Comparison of ENCODE assay signal across 10 cellular contexts in genomic region chr17:81252336-81253329, GRCh38. TPM values are rescaled to one million over a fixed set of nuclear protein-coding genes. Genes with fewer than 3 reads are reported as not detected.
DNase-seq lines count a peak whose midpoint lies in the region; ATAC-seq, FAIRE-seq and TF ChIP-seq lines count a peak whose summit lies in the region.
"Had no signal": no experiment of that assay in that cellular context is flagged by ENCODE, and none has a peak within 500 bp of the region (broad histone marks: within the 10 kb centered on the region; RNA-seq: fewer than 3 reads in every experiment).

No MANE protein-coding gene starts in this region.

- no peaks in the 10 kb centered on the region for H3K79me2 ChIP-seq in HepG2 (ENCODE audit: insufficient read depth, low read length)

- peak overlapping the region; percentile 41 for H3K4me2 ChIP-seq in HepG2 (ENCODE audit: low read depth, low read length)

- peaks cover 4% of the 10 kb centered on the region; the same call in 1 of the 2 replicates for H4K20me1 ChIP-seq in HepG2 (ENCODE audit: insufficient read depth, low read length)

- TF ChIP-seq RAD21 in HepG2 (CRISPR knock-in tag; IDR thresholded peaks at IDR 0.05): no peak

- H3K4me1 ChIP-seq in HepG2 (ENCODE audit: insufficient read depth, low read length) (peaks cover 26% of the 10 kb centered on the region), right lobe of liver (peaks cover 0 to 22% (median 0%) of the 10 kb centered on the region in 4 donors), endocrine pancreas (ENCODE audit: control insufficient read depth, insufficient read depth, low read length) (no peaks in the 10 kb centered on the region)

- peaks cover 22% of the 10 kb centered on the region for H3K4me1 Mint-ChIP-seq in type B pancreatic cell (ENCODE audit: unreplicated experiment)

- CTCF ChIA-PET in HepG2 (lab: Yijun Ruan, JAX; ENCODE audit: low intra/inter-chr PET ratio, low total read pairs): interaction anchor here (1.6 to 2.1 kb wide), 3 partner anchors 232 to 349 kb away, joined by 8 to 17 read pairs (median 12); no protein-coding TSS in a partner anchor

- peak overlapping the region; percentile 44 for H3K27ac Mint-ChIP-seq in type B pancreatic cell

- H3K9me3 ChIP-seq in HepG2 (ENCODE audit: low read length) (no peaks in the 10 kb centered on the region), right lobe of liver (no peaks in the 10 kb centered on the region), endocrine pancreas (ENCODE audit: control insufficient read depth, low read length) (no peaks in the 10 kb centered on the region)

- H3K27me3 Mint-ChIP-seq in type B pancreatic cell: no peaks in the 10 kb centered on the region

- TF ChIP-seq CTCF in HepG2 (CRISPR knock-in tag; IDR thresholded peaks at IDR 0.05) (no peak), right lobe of liver (IDR thresholded peaks at IDR 0.05) (no peak), type B pancreatic cell (conservative IDR thresholded peaks at IDR 0.05) (no peak)

- ATAC-seq in HepG2: peak; percentile 75
- ATAC-seq in right lobe of liver: no peak

- H3K36me3 ChIP-seq in HepG2 (replicated peaks in 1 of 2; ENCODE audit: control insufficient read depth in 1 of 2, insufficient read depth in 2 of 2, low read length in 2 of 2) (peaks cover 16 to 22% of the 10 kb centered on the region in 2 experiments), right lobe of liver (peaks cover 1 to 41% (median 5%) of the 10 kb centered on the region in 4 donors), endocrine pancreas (ENCODE audit: control insufficient read depth, insufficient read depth, low read length) (no peaks in the 10 kb centered on the region)

- TF ChIP-seq POLR2A in HepG2 (IDR thresholded peaks at IDR 0.05; ENCODE audit: insufficient read depth in 1 of 2, low read depth in 2 of 2, low read length in 2 of 2): no peak
- TF ChIP-seq POLR2A in right lobe of liver (IDR thresholded peaks at IDR 0.05): no peak

- H3K27ac ChIP-seq in HepG2 (ENCODE audit: extremely low read length, insufficient read depth, low read length): peak overlapping the region; percentile 46
- no peak overlapping the region for H3K27ac ChIP-seq in right lobe of liver
- H3K27ac ChIP-seq: skin epidermis had no signal

- H3K4me3 ChIP-seq in HepG2 (replicated peaks in 1 of 3; ENCODE audit: insufficient read depth in 1 of 3, low read depth in 2 of 3, low read length in 3 of 3) (peak overlapping the region in 1 of 3 experiments; percentile 9; a peak in 1 of 6 replicates), right lobe of liver (no peak overlapping the region), endocrine pancreas (ENCODE audit: control insufficient read depth, insufficient read depth, low read length) (no peak overlapping the region)
- H3K4me3 ChIP-seq: skin epidermis had no signal

- WGBS in HepG2 (ENCODE audit: low lambda C conversion rate): 73% methylated on average over 30 of the region's 30 CpGs
- WGBS in right lobe of liver (ENCODE audit: insufficient coverage, low coverage, low lambda C conversion rate, missing lambda C conversion rate): 65% methylated on average over 22 of the region's 30 CpGs

- no peak overlapping the region for H2AFZ ChIP-seq in HepG2 (ENCODE audit: low read length)

- intact Hi-C loops in HepG2 (cut with micrococcal nuclease; ENCODE audit: unreplicated experiment): loop anchor here (1.0 to 2.0 kb wide), 3 partner anchors 232 to 349 kb away; no protein-coding TSS in a partner anchor
- intact Hi-C loops in right lobe of liver (cut with DNase I): loop anchor here (5.0 to 10.0 kb wide), 2 partner anchors 222 to 230 kb away; no protein-coding TSS in a partner anchor

- DNase-seq in HepG2 (ENCODE audit: low spot score) (peak; percentile 68), right lobe of liver (no peak), NCI-H524 (lab: John Stamatoyannopoulos, UW) (peak; percentile 83 to 94), type B pancreatic cell (ENCODE audit: extremely low spot score, unreplicated experiment) (no peak), kidney glomerular epithelial cell (lab: John Stamatoyannopoulos, UW) (no peak), NOMO-1 treated with DMSO at 0.1 percent for 48 hours (lab: John Stamatoyannopoulos, UW; ENCODE audit: unreplicated experiment) (no peak), putamen (ENCODE audit: low spot score) (no peak)
- DNase-seq: KG1 had no signal

- FAIRE-seq in HepG2 (lab: Jason Lieb, UNC): peak; percentile 90

- in situ Hi-C loops in HepG2 (cut with HindIII; ENCODE audit: extremely low pct_ligation_motif_present, low pct_unique_long_range_greater_than_20kb): no loop called here

- TF ChIP-seq EP300 in HepG2 (IDR thresholded peaks at IDR 0.05; ENCODE audit: low read depth in 2 of 2, low read length in 2 of 2) (no peak), HepG2 (CRISPR knock-in tag; IDR thresholded peaks at IDR 0.05; ENCODE audit: borderline replicate concordance) (no peak)

- H3K9ac ChIP-seq in HepG2 (ENCODE audit: insufficient read depth, low read depth, low read length) (peak overlapping the region; percentile 14; the same call in 1 of the 2 replicates), endocrine pancreas (ENCODE audit: control insufficient read depth, insufficient read depth, low read length) (peak overlapping the region; percentile 55)

- H3K9me3 Mint-ChIP-seq in type B pancreatic cell: no peaks in the 10 kb centered on the region

- peak overlapping the region; percentile 40 for H3K4me3 Mint-ChIP-seq in type B pancreatic cell

- TSS peak; percentile 33 for BruUV-seq in HepG2 (replicated peaks; lab: Mats Ljungman, UMichigan)

- H3K36me3 Mint-ChIP-seq in type B pancreatic cell: peaks cover 5% of the 10 kb centered on the region

- H3K27me3 ChIP-seq in HepG2 (ENCODE audit: control insufficient read depth in 1 of 2, insufficient read depth in 2 of 2, low read length in 2 of 2) (no peaks in the 10 kb centered on the region), right lobe of liver (no peaks in the 10 kb centered on the region), endocrine pancreas (ENCODE audit: control insufficient read depth, insufficient read depth, low read length) (no peaks in the 10 kb centered on the region)

- POLR2A ChIA-PET in HepG2 (lab: Yijun Ruan, JAX): interaction anchor here (1.0 kb wide), 1 partner anchor 261 kb away, joined by 3 read pairs; no protein-coding TSS in a partner anchor

RNA-seq across cellular contexts. Expression of gene NDUFAF8, which starts 13.5 kb away (rescaled TPM):
- total RNA-seq in HepG2 (2016; rRNA removed; fragmentation: Illumina TruSeq; extraction: Trizol) (213 and 233 TPM in 2 replicates), right lobe of liver (10 to 100 TPM; 15.7 to 35.9 (median 23.3) TPM), type B pancreatic cell (ENCODE audit: low replicate concordance) (56.9 and 82.3 TPM in 2 replicates)
- 565 and 636 TPM in 2 replicates for total RNA-seq in HepG2 (2016; cell fraction: cytosol; rRNA removed; fragmentation: Illumina TruSeq; extraction: Trizol; ENCODE audit: low read depth)
- 209 and 214 TPM in 2 replicates for total RNA-seq in HepG2 (2016; cell fraction: insoluble cytoplasmic fraction; rRNA removed; fragmentation: Illumina TruSeq; extraction: Trizol)
- total RNA-seq in HepG2 (2016; cell fraction: membrane; rRNA removed; fragmentation: Illumina TruSeq; extraction: Trizol): 441 and 487 TPM in 2 replicates
- total RNA-seq in HepG2 (2016; cell fraction: nucleus; rRNA removed; fragmentation: Illumina TruSeq; extraction: Trizol): 99.9 and 114 TPM in 2 replicates
- 62.4 and 75.6 TPM in 2 replicates for polyA plus RNA-seq in HepG2 (2011; rRNA removed)
- polyA plus RNA-seq in HepG2 (2011; cell fraction: cytosol; rRNA removed): 52.0 and 67.0 TPM in 2 replicates
- 67.0 and 99.7 TPM in 2 replicates for polyA plus RNA-seq in HepG2 (2011; cell fraction: nucleus; rRNA removed)
- 74.7 and 106 TPM in 2 replicates for polyA plus RNA-seq in HepG2 (2012)
- polyA plus RNA-seq in HepG2 (2016; cell fraction: cytosol; fragmentation: Illumina TruSeq; extraction: Trizol; ENCODE audit: low read depth): 562 and 639 TPM in 2 replicates
- polyA plus RNA-seq in HepG2 (2016; cell fraction: insoluble cytoplasmic fraction; fragmentation: Illumina TruSeq; extraction: Trizol; ENCODE audit: low read depth): 170 and 188 TPM in 2 replicates
- polyA plus RNA-seq in HepG2 (2016; cell fraction: membrane; fragmentation: Illumina TruSeq; extraction: Trizol; ENCODE audit: low read depth): 357 and 397 TPM in 2 replicates
- polyA plus RNA-seq in HepG2 (2016; cell fraction: nucleus; fragmentation: Illumina TruSeq; extraction: Trizol; ENCODE audit: insufficient read depth, low read depth): 180 and 208 TPM in 2 replicates
- polyA minus RNA-seq in HepG2 (2011; rRNA and poly(A)+ RNA removed; ENCODE audit: low replicate concordance): 13.6 and 21.7 TPM in 2 replicates
- 4.9 and 8.2 TPM in 2 replicates for polyA minus RNA-seq in HepG2 (2011; cell fraction: cytosol; rRNA and poly(A)+ RNA removed)
- polyA minus RNA-seq in HepG2 (2011; cell fraction: nucleus; rRNA and poly(A)+ RNA removed): 26.2 and 31.2 TPM in 2 replicates

RNA-seq across cellular contexts. Expression of gene TEPSIN, which starts 13.8 kb away (rescaled TPM):
- total RNA-seq in HepG2 (2016; rRNA removed; fragmentation: Illumina TruSeq; extraction: Trizol) (8.5 and 18.8 TPM in 2 replicates), right lobe of liver (10 to 100 TPM; 11.9 to 27.6 (median 18.1) TPM), type B pancreatic cell (ENCODE audit: low replicate concordance) (45.7 and 50.1 TPM in 2 replicates)
- total RNA-seq in HepG2 (2016; cell fraction: cytosol; rRNA removed; fragmentation: Illumina TruSeq; extraction: Trizol; ENCODE audit: low read depth): 5.0 and 7.5 TPM in 2 replicates
- total RNA-seq in HepG2 (2016; cell fraction: insoluble cytoplasmic fraction; rRNA removed; fragmentation: Illumina TruSeq; extraction: Trizol): 7.1 and 20.3 TPM in 2 replicates
- total RNA-seq in HepG2 (2016; cell fraction: membrane; rRNA removed; fragmentation: Illumina TruSeq; extraction: Trizol): 7.0 and 8.1 TPM in 2 replicates
- 24.5 and 27.8 TPM in 2 replicates for total RNA-seq in HepG2 (2016; cell fraction: nucleus; rRNA removed; fragmentation: Illumina TruSeq; extraction: Trizol)
- 16.1 and 19.7 TPM in 2 replicates for polyA plus RNA-seq in HepG2 (2011; rRNA removed)
- 4.0 and 8.2 TPM in 2 replicates for polyA plus RNA-seq in HepG2 (2011; cell fraction: cytosol; rRNA removed)
- polyA plus RNA-seq in HepG2 (2011; cell fraction: nucleus; rRNA removed): 328 and 418 TPM in 2 replicates
- polyA plus RNA-seq in HepG2 (2012): 9.5 and 16.4 TPM in 2 replicates
- polyA plus RNA-seq in HepG2 (2016; cell fraction: cytosol; fragmentation: Illumina TruSeq; extraction: Trizol; ENCODE audit: low read depth): 2.4 and 2.5 TPM in 2 replicates
- 6.3 and 9.9 TPM in 2 replicates for polyA plus RNA-seq in HepG2 (2016; cell fraction: insoluble cytoplasmic fraction; fragmentation: Illumina TruSeq; extraction: Trizol; ENCODE audit: low read depth)
- polyA plus RNA-seq in HepG2 (2016; cell fraction: membrane; fragmentation: Illumina TruSeq; extraction: Trizol; ENCODE audit: low read depth): 4.3 and 6.0 TPM in 2 replicates
- polyA plus RNA-seq in HepG2 (2016; cell fraction: nucleus; fragmentation: Illumina TruSeq; extraction: Trizol; ENCODE audit: insufficient read depth, low read depth): 90.2 and 98.6 TPM in 2 replicates
- polyA minus RNA-seq in HepG2 (2011; rRNA and poly(A)+ RNA removed; ENCODE audit: low replicate concordance): 14.1 and 21.0 TPM in 2 replicates
- 3.4 and 3.7 TPM in 2 replicates for polyA minus RNA-seq in HepG2 (2011; cell fraction: cytosol; rRNA and poly(A)+ RNA removed)
- polyA minus RNA-seq in HepG2 (2011; cell fraction: nucleus; rRNA and poly(A)+ RNA removed): 39.0 and 47.9 TPM in 2 replicates

RNA-seq across cellular contexts. Expression of gene CEP131, which starts 29.9 kb away (rescaled TPM):
- total RNA-seq in HepG2 (2016; rRNA removed; fragmentation: Illumina TruSeq; extraction: Trizol) (11.1 and 16.8 TPM in 2 replicates), right lobe of liver (1 to 10 TPM; 1.5 to 4.3 (median 2.1) TPM), type B pancreatic cell (ENCODE audit: low replicate concordance) (12.8 and 26.8 TPM in 2 replicates)
- 2.2 and 3.5 TPM in 2 replicates for total RNA-seq in HepG2 (2016; cell fraction: cytosol; rRNA removed; fragmentation: Illumina TruSeq; extraction: Trizol; ENCODE audit: low read depth)
- 8.4 and 18.4 TPM in 2 replicates for total RNA-seq in HepG2 (2016; cell fraction: insoluble cytoplasmic fraction; rRNA removed; fragmentation: Illumina TruSeq; extraction: Trizol)
- 5.8 and 6.2 TPM in 2 replicates for total RNA-seq in HepG2 (2016; cell fraction: membrane; rRNA removed; fragmentation: Illumina TruSeq; extraction: Trizol)
- total RNA-seq in HepG2 (2016; cell fraction: nucleus; rRNA removed; fragmentation: Illumina TruSeq; extraction: Trizol): 10.7 and 12.3 TPM in 2 replicates
- 5.0 and 5.6 TPM in 2 replicates for polyA plus RNA-seq in HepG2 (2011; rRNA removed)
- polyA plus RNA-seq in HepG2 (2011; cell fraction: cytosol; rRNA removed): 3.0 and 5.8 TPM in 2 replicates
- polyA plus RNA-seq in HepG2 (2011; cell fraction: nucleus; rRNA removed): 31.7 and 46.2 TPM in 2 replicates
- 6.3 and 6.8 TPM in 2 replicates for polyA plus RNA-seq in HepG2 (2012)
- 2.7 and 3.3 TPM in 2 replicates for polyA plus RNA-seq in HepG2 (2016; cell fraction: cytosol; fragmentation: Illumina TruSeq; extraction: Trizol; ENCODE audit: low read depth)
- polyA plus RNA-seq in HepG2 (2016; cell fraction: insoluble cytoplasmic fraction; fragmentation: Illumina TruSeq; extraction: Trizol; ENCODE audit: low read depth): 11.8 and 13.5 TPM in 2 replicates
- polyA plus RNA-seq in HepG2 (2016; cell fraction: membrane; fragmentation: Illumina TruSeq; extraction: Trizol; ENCODE audit: low read depth): 4.3 and 4.6 TPM in 2 replicates
- 35.7 and 41.4 TPM in 2 replicates for polyA plus RNA-seq in HepG2 (2016; cell fraction: nucleus; fragmentation: Illumina TruSeq; extraction: Trizol; ENCODE audit: insufficient read depth, low read depth)
- polyA minus RNA-seq in HepG2 (2011; rRNA and poly(A)+ RNA removed; ENCODE audit: low replicate concordance): 4.8 and 5.8 TPM in 2 replicates
- 3.0 and 4.2 TPM in 2 replicates for polyA minus RNA-seq in HepG2 (2011; cell fraction: cytosol; rRNA and poly(A)+ RNA removed)
- 7.6 and 8.0 TPM in 2 replicates for polyA minus RNA-seq in HepG2 (2011; cell fraction: nucleus; rRNA and poly(A)+ RNA removed)

RNA-seq across cellular contexts. Expression of gene SLC38A10, which starts 42.5 kb away (rescaled TPM):
- total RNA-seq in HepG2 (2016; rRNA removed; fragmentation: Illumina TruSeq; extraction: Trizol): 23.0 and 55.8 TPM in 2 replicates
- total RNA-seq in HepG2 (2016; cell fraction: cytosol; rRNA removed; fragmentation: Illumina TruSeq; extraction: Trizol; ENCODE audit: low read depth): 18.5 and 23.3 TPM in 2 replicates
- 19.1 and 55.8 TPM in 2 replicates for total RNA-seq in HepG2 (2016; cell fraction: insoluble cytoplasmic fraction; rRNA removed; fragmentation: Illumina TruSeq; extraction: Trizol)
- total RNA-seq in HepG2 (2016; cell fraction: membrane; rRNA removed; fragmentation: Illumina TruSeq; extraction: Trizol): 18.8 and 20.0 TPM in 2 replicates
- 52.6 and 64.0 TPM in 2 replicates for total RNA-seq in HepG2 (2016; cell fraction: nucleus; rRNA removed; fragmentation: Illumina TruSeq; extraction: Trizol)
- 23.4 and 33.6 TPM in 2 replicates for polyA plus RNA-seq in HepG2 (2011; rRNA removed)
- polyA plus RNA-seq in HepG2 (2011; cell fraction: cytosol; rRNA removed): 20.1 and 34.6 TPM in 2 replicates
- 63.4 and 88.4 TPM in 2 replicates for polyA plus RNA-seq in HepG2 (2011; cell fraction: nucleus; rRNA removed)
- polyA plus RNA-seq in HepG2 (2012): 22.8 and 28.0 TPM in 2 replicates
- 5.7 and 7.1 TPM in 2 replicates for polyA plus RNA-seq in HepG2 (2016; cell fraction: cytosol; fragmentation: Illumina TruSeq; extraction: Trizol; ENCODE audit: low read depth)
- polyA plus RNA-seq in HepG2 (2016; cell fraction: insoluble cytoplasmic fraction; fragmentation: Illumina TruSeq; extraction: Trizol; ENCODE audit: low read depth): 19.7 and 23.4 TPM in 2 replicates
- 10.4 and 11.4 TPM in 2 replicates for polyA plus RNA-seq in HepG2 (2016; cell fraction: membrane; fragmentation: Illumina TruSeq; extraction: Trizol; ENCODE audit: low read depth)
- 123 and 129 TPM in 2 replicates for polyA plus RNA-seq in HepG2 (2016; cell fraction: nucleus; fragmentation: Illumina TruSeq; extraction: Trizol; ENCODE audit: insufficient read depth, low read depth)
- 53.9 and 165 TPM in 2 replicates for polyA minus RNA-seq in HepG2 (2011; rRNA and poly(A)+ RNA removed; ENCODE audit: low replicate concordance)
- 62.7 and 77.3 TPM in 2 replicates for polyA minus RNA-seq in HepG2 (2011; cell fraction: cytosol; rRNA and poly(A)+ RNA removed)
- 25.7 and 27.8 TPM in 2 replicates for polyA minus RNA-seq in HepG2 (2011; cell fraction: nucleus; rRNA and poly(A)+ RNA removed)
- total RNA-seq in right lobe of liver: 100 to 1,000 TPM in 1 of 6 experiments, 10 to 100 TPM in 5; 60.9 to 104 (median 86.1) TPM
- 85.0 and 118 TPM in 2 replicates for total RNA-seq in type B pancreatic cell (ENCODE audit: low replicate concordance)

Comparison
In these comparisons a context has a peak if more than half of its experiments do, and no peak if none do; other contexts are left out.
1. DNase-seq: peak in HepG2 (single experiment) and NCI-H524 (2 of 2); none in right lobe of liver (0 of 3), type B pancreatic cell (single experiment), kidney glomerular epithelial cell (single experiment), NOMO-1 treated with DMSO at 0.1 percent for 48 hours (single experiment) and putamen (single experiment).